In genomic region chr10:3090388-3090787, GRCh38 we compare ENCODE assay signal across 13 cellular contexts. TPM values are rescaled to one million over a fixed set of nuclear protein-coding genes. Genes with fewer than 3 reads are reported as not detected.
A peak's percentile ranks its signal among the peaks of the same experiment; 100 is the strongest.
DNase-seq lines count a peak whose midpoint lies in the region; ATAC-seq and TF ChIP-seq lines count a peak whose summit lies in the region.
"Had no signal": no experiment of that assay in that cellular context is flagged by ENCODE, and none has a peak within 500 bp of the region (broad histone marks: within the 10 kb centered on the region; RNA-seq: fewer than 3 reads in every experiment).

No MANE protein-coding gene starts in this region.

- ATAC-seq in activated naive CD8-positive, alpha-beta T cell treated with anti-CD3 and anti-CD28 coated beads, Interleukin-2, amount 50 U/mL, for 24 hours, result no peak
- ATAC-seq in left lung (no peak), thoracic aorta (ENCODE audit: insufficient number of reproducible peaks, low FRiP score, low read depth) (no peak), esophagus mucosa (no peak)

- in situ Hi-C loops in brain microvascular endothelial cell (cut with HindIII; ENCODE audit: low pct_ligation_motif_present, low sequenced_read_pairs), result no loop called here

- intact Hi-C loops in left lung (cut with DNase I), result no loop called here

- H3K4me1 Mint-ChIP-seq in activated naive CD8-positive, alpha-beta T cell treated with anti-CD3 and anti-CD28 coated beads, Interleukin-2, amount 50 U/mL, for 24 hours, result peaks cover 63% of the 10 kb centered on the region
- peaks cover 58% of the 10 kb centered on the region for H3K4me1 Mint-ChIP-seq in activated naive CD8-positive, alpha-beta T cell treated with anti-CD3 and anti-CD28 coated beads for 36 hours

- peak overlapping the region; percentile 80 for H3K27ac Mint-ChIP-seq in activated naive CD8-positive, alpha-beta T cell treated with anti-CD3 and anti-CD28 coated beads, Interleukin-2, amount 50 U/mL, for 24 hours
- H3K27ac Mint-ChIP-seq in activated naive CD8-positive, alpha-beta T cell treated with anti-CD3 and anti-CD28 coated beads for 36 hours, result no peak overlapping the region

- H3K4me3 ChIP-seq in brain microvascular endothelial cell (ENCODE audit: low read depth, low read length) (no peak overlapping the region), left lung (no peak overlapping the region), thoracic aorta (no peak overlapping the region)

- H3K4me3 Mint-ChIP-seq in activated naive CD8-positive, alpha-beta T cell treated with anti-CD3 and anti-CD28 coated beads, Interleukin-2, amount 50 U/mL, for 24 hours, result no peak overlapping the region
- no peak overlapping the region for H3K4me3 Mint-ChIP-seq in activated naive CD8-positive, alpha-beta T cell treated with anti-CD3 and anti-CD28 coated beads for 36 hours

- peaks cover 67% of the 10 kb centered on the region for H3K36me3 Mint-ChIP-seq in activated naive CD8-positive, alpha-beta T cell treated with anti-CD3 and anti-CD28 coated beads, Interleukin-2, amount 50 U/mL, for 24 hours (ENCODE audit: low read depth)
- peaks cover 75% of the 10 kb centered on the region for H3K36me3 Mint-ChIP-seq in activated naive CD8-positive, alpha-beta T cell treated with anti-CD3 and anti-CD28 coated beads for 36 hours

- H3K27me3 Mint-ChIP-seq in activated naive CD8-positive, alpha-beta T cell treated with anti-CD3 and anti-CD28 coated beads, Interleukin-2, amount 50 U/mL, for 24 hours, result no peaks in the 10 kb centered on the region
- no peaks in the 10 kb centered on the region for H3K27me3 Mint-ChIP-seq in activated naive CD8-positive, alpha-beta T cell treated with anti-CD3 and anti-CD28 coated beads for 36 hours

- H3K4me1 ChIP-seq in left lung (peaks cover 6 to 43% of the 10 kb centered on the region in 2 donors), thoracic aorta (ENCODE audit: control insufficient read depth in 1 of 2, low read depth in 2 of 2) (peaks cover 27 to 41% of the 10 kb centered on the region in 2 donors)

- DNase-seq in activated naive CD8-positive, alpha-beta T cell treated with anti-CD3 and anti-CD28 coated beads, Interleukin-2, amount 50 U/mL, for 24 hours, result no peak
- no peak for DNase-seq in activated naive CD8-positive, alpha-beta T cell treated with anti-CD3 and anti-CD28 coated beads for 36 hours
- DNase-seq in brain microvascular endothelial cell (no peak), left lung (no peak), thoracic aorta (ENCODE audit: low spot score) (no peak), NOMO-1 treated with DMSO at 0.1 percent for 48 hours (lab: John Stamatoyannopoulos, UW; ENCODE audit: unreplicated experiment) (no peak), UCSD-AML1 (lab: John Stamatoyannopoulos, UW; ENCODE audit: unreplicated experiment) (no peak)
- DNase-seq: NCI-H1694 treated with DMSO at 0.1 percent for 48 hours; NCI-H526; RPMI8226; stimulated activated CD4-positive, alpha-beta T cell treated with anti-CD3 and anti-CD28 coated beads, Interleukin-2, amount 100 ng/mL, for 48 hours; T1000 had no signal

- TF ChIP-seq CTCF in brain microvascular endothelial cell (IDR thresholded peaks at IDR 0.05; ENCODE audit: low read depth, low read length, missing control alignments) (no peak), left lung (IDR thresholded peaks at IDR 0.05) (no peak), thoracic aorta (IDR thresholded peaks at IDR 0.05) (no peak)

- H3K27me3 ChIP-seq in brain microvascular endothelial cell (replicated peaks) (no peaks in the 10 kb centered on the region), left lung (no peaks in the 10 kb centered on the region), thoracic aorta (replicated peaks; ENCODE audit: insufficient read depth) (no peaks in the 10 kb centered on the region)

- no peaks in the 10 kb centered on the region for H3K9me3 Mint-ChIP-seq in activated naive CD8-positive, alpha-beta T cell treated with anti-CD3 and anti-CD28 coated beads, Interleukin-2, amount 50 U/mL, for 24 hours
- H3K9me3 Mint-ChIP-seq in activated naive CD8-positive, alpha-beta T cell treated with anti-CD3 and anti-CD28 coated beads for 36 hours, result peaks cover 4% of the 10 kb centered on the region

- H3K36me3 ChIP-seq in brain microvascular endothelial cell (replicated peaks) (peaks cover 4% of the 10 kb centered on the region), left lung (peaks cover 0 to 5% of the 10 kb centered on the region in 2 donors), thoracic aorta (no peaks in the 10 kb centered on the region)

- H3K9me3 ChIP-seq in left lung, result no peaks in the 10 kb centered on the region
- H3K9me3 ChIP-seq in thoracic aorta, result no peaks in the 10 kb centered on the region

- H3K27ac ChIP-seq in brain microvascular endothelial cell, result peak overlapping the region; percentile 89
- peak overlapping the region; percentile 74 to 76 for H3K27ac ChIP-seq in left lung
- peak overlapping the region; percentile 69 to 93 for H3K27ac ChIP-seq in thoracic aorta

RNA-seq across cellular contexts. Expression of gene PFKP, which starts 23.0 kb away (rescaled TPM):
- 100 to 1,000 TPM; 231 to 242 TPM for total RNA-seq in activated naive CD8-positive, alpha-beta T cell treated with anti-CD3 and anti-CD28 coated beads for 36 hours
- 10 to 100 TPM; 44.9 to 70.0 TPM for total RNA-seq in left lung
- 100 to 1,000 TPM in 1 of 2 donors, 10 to 100 TPM in 1; 91.4 to 153 TPM for total RNA-seq in thoracic aorta
- 78.2 TPM for total RNA-seq in esophagus mucosa
